8 cellular contexts compared by ENCODE assay signal in the genomic region with DNA sequence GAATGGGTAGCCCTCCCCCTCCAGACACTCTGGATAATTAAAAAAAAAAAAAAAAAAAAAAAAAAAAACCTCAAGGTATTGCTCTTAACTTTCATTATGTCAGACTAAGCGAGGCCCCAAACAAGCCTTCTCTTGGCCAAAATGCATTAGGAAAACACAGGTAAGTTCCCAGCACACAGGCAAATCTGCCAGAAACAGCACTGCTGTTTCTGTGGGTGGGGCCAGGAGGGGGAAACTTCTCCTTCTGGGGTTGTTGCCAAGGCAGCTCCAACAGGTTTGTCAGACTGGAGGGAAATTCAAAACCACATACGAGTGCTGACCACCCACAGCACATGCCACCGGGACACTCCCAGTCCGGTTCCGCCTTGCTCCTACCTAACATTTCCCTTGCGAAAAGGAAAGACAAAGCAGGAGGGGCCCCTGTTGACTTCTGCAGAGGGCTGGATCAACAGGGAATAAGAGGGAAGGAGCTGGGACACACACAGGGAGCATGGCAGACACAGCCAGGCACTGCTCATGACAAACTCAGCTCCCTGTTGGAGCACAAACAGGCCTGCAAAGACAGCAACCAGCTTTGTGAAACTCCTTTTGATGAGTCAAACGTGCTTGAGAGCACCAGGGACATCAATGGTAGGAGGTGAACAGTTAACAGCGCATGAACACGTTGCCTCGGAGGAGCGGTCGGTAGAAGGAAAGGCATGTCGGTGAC.
A peak's percentile ranks its signal among the peaks of the same experiment; 100 is the strongest.
DNase-seq lines count a peak whose midpoint lies in the region; ATAC-seq and FAIRE-seq lines count a peak whose summit lies in the region.

No MANE protein-coding gene starts in this region.

- peak; percentile 71 for FAIRE-seq in RCC 7860 (lab: Jason Lieb, UNC)

- peak overlapping the region; percentile 99 for H3K27ac Mint-ChIP-seq in activated naive CD4-positive, alpha-beta T cell treated with anti-CD3 and anti-CD28 coated beads, Interleukin-2, amount 10 ng/mL, durations not matched to agents 7 days and 5 days

- peaks cover 67% of the 10 kb centered on the region for H3K4me1 ChIP-seq in iPS-20b (ENCODE audit: insufficient read depth, low read length)

- no peak for ATAC-seq in HG03439 (IDR thresholded peaks at IDR 0.05; ENCODE audit: unreplicated experiment)

- H3K4me3 ChIP-seq in iPS-20b (ENCODE audit: low read length), result no peak overlapping the region

- peak in 2 of 3 experiments; percentile 3 to 12 for DNase-seq in NCI-H1417 (lab: John Stamatoyannopoulos, UW)
- DNase-seq in NCI-H1417 treated with DMSO at 0.1 percent for 48 hours (lab: John Stamatoyannopoulos, UW), result no peak
- DNase-seq in RCC 7860 (ENCODE audit: low spot score), result peak; percentile 90
- DNase-seq in activated naive CD4-positive, alpha-beta T cell treated with anti-CD3 and anti-CD28 coated beads, Interleukin-2, amount 10 ng/mL, durations not matched to agents 7 days and 5 days, result peak; percentile 76
- peak; percentile 82 for DNase-seq in stimulated activated CD4-positive, alpha-beta T cell treated with anti-CD3 and anti-CD28 coated beads, Interleukin-1b, Interleukin-23, amount 100 ng/mL, for 48 hours
- DNase-seq in GOT3 (lab: John Stamatoyannopoulos, UW), result no peak

- H3K4me3 Mint-ChIP-seq in activated naive CD4-positive, alpha-beta T cell treated with anti-CD3 and anti-CD28 coated beads, Interleukin-2, amount 10 ng/mL, durations not matched to agents 7 days and 5 days, result peak overlapping the region; percentile 87

- CTCF ChIA-PET in activated naive CD4-positive, alpha-beta T cell treated with anti-CD3 and anti-CD28 coated beads, Interleukin-2, amount 10 ng/mL, durations not matched to agents 7 days and 5 days (lab: Charles Lee), result interaction anchor here (1.0 to 4.0 kb wide), 9 partner anchors 20 to 136 kb away, joined by 3 to 30 read pairs (median 10); no protein-coding TSS in a partner anchor

- H3K27me3 Mint-ChIP-seq in activated naive CD4-positive, alpha-beta T cell treated with anti-CD3 and anti-CD28 coated beads, Interleukin-2, amount 10 ng/mL, durations not matched to agents 7 days and 5 days, result no peaks in the 10 kb centered on the region

- peak overlapping the region; percentile 44 for H3K27ac ChIP-seq in iPS-20b (ENCODE audit: low read length)

- peaks cover 95% of the 10 kb centered on the region for H3K36me3 Mint-ChIP-seq in activated naive CD4-positive, alpha-beta T cell treated with anti-CD3 and anti-CD28 coated beads, Interleukin-2, amount 10 ng/mL, durations not matched to agents 7 days and 5 days

- H3K9me3 ChIP-seq in iPS-20b (ENCODE audit: insufficient read depth, low read depth, low read length), result no peaks in the 10 kb centered on the region

- no peaks in the 10 kb centered on the region for H3K27me3 ChIP-seq in iPS-20b (ENCODE audit: insufficient read depth, low read length)

- H3K9me3 Mint-ChIP-seq in activated naive CD4-positive, alpha-beta T cell treated with anti-CD3 and anti-CD28 coated beads, Interleukin-2, amount 10 ng/mL, durations not matched to agents 7 days and 5 days, result no peaks in the 10 kb centered on the region

- H3K9ac ChIP-seq in iPS-20b (ENCODE audit: low read depth, low read length), result peak overlapping the region; percentile 92; the same call in 1 of the 2 replicates

- peaks cover 89% of the 10 kb centered on the region for H3K36me3 ChIP-seq in iPS-20b (ENCODE audit: insufficient read depth, low read depth, low read length)

- peaks cover 100% of the 10 kb centered on the region for H3K4me1 Mint-ChIP-seq in activated naive CD4-positive, alpha-beta T cell treated with anti-CD3 and anti-CD28 coated beads, Interleukin-2, amount 10 ng/mL, durations not matched to agents 7 days and 5 days

Comparison
In these comparisons a context has a peak if more than half of its experiments do, and no peak if none do; other contexts are left out.
1. DNase-seq: peak in NCI-H1417 (2 of 3), RCC 7860 (single experiment), activated naive CD4-positive, alpha-beta T cell treated with anti-CD3 and anti-CD28 coated beads, Interleukin-2, amount 10 ng/mL, durations not matched to agents 7 days and 5 days (single experiment) and stimulated activated CD4-positive, alpha-beta T cell treated with anti-CD3 and anti-CD28 coated beads, Interleukin-1b, Interleukin-23, amount 100 ng/mL, for 48 hours (single experiment); none in NCI-H1417 treated with DMSO at 0.1 percent for 48 hours (single experiment) and GOT3 (single experiment).